Comparison of ENCODE assay signal across 1 cellular context in genomic region chr10:114388275-114388674, GRCh38.
A peak's percentile ranks its signal among the peaks of the same experiment; 100 is the strongest.
TF ChIP-seq lines count a peak whose summit lies in the region.

No MANE protein-coding gene starts in this region.

TF ChIP-seq in GM12878, 131 proteins besides CTCF, POLR2A, EP300 and RAD21 (continued from another document):
- TF ChIP-seq MEF2A (IDR thresholded peaks at IDR 0.05; ENCODE audit: insufficient read depth, low read depth, low read length) (peak; percentile 93), IKZF1 (conservative IDR thresholded peaks at IDR 0.05) (peak; percentile 82), GATAD2B (conservative IDR thresholded peaks at IDR 0.05; ENCODE audit: low read depth) (no peak), SPI1 (IDR thresholded peaks at IDR 0.05; ENCODE audit: borderline replicate concordance, insufficient read depth, low read depth, low read length) (peak; percentile 42; the same call in 1 of the 2 replicates), YBX1 (IDR thresholded peaks at IDR 0.05) (no peak), SMC3 (IDR thresholded peaks at IDR 0.05; ENCODE audit: borderline replicate concordance, low read length) (no peak), ATF7 (IDR thresholded peaks at IDR 0.05; ENCODE audit: low read depth) (0 out of 2 replicates have a peak, but pooled peaks have one; percentile 23), RB1 (IDR thresholded peaks at IDR 0.05; ENCODE audit: borderline replicate concordance) (no peak), SKIL (IDR thresholded peaks at IDR 0.05; ENCODE audit: low read depth, poor library complexity, severe bottlenecking) (peak; percentile 32), EZH2 (IDR thresholded peaks at IDR 0.05; ENCODE audit: borderline replicate concordance, control insufficient read depth, low read depth, low read length) (no peak), RELB (IDR thresholded peaks at IDR 0.05; ENCODE audit: low read depth) (peak; percentile 55; the same call in 1 of the 2 replicates), CBX5 (IDR thresholded peaks at IDR 0.05; ENCODE audit: low read depth) (peak; percentile 100), CREB1 (IDR thresholded peaks at IDR 0.05; ENCODE audit: low read depth) (no peak), ATF3 (IDR thresholded peaks at IDR 0.05; ENCODE audit: borderline replicate concordance, extremely low read depth, low read depth, low read length) (no peak), NR2F1 (conservative IDR thresholded peaks at IDR 0.05) (peak; percentile 76), ZBTB11 (CRISPR knock-in tag; IDR thresholded peaks at IDR 0.05) (no peak), IRF3 (IDR thresholded peaks at IDR 0.05) (no peak), HDGF (IDR thresholded peaks at IDR 0.05) (no peak), CHD2 (IDR thresholded peaks at IDR 0.05; ENCODE audit: borderline replicate concordance, low read depth, low read length) (peak; percentile 33; the same call in 1 of the 2 replicates), MAX (IDR thresholded peaks at IDR 0.05; ENCODE audit: low read depth, low read length) (no peak), ZNF217 (IDR thresholded peaks at IDR 0.05) (no peak), SUPT20H (IDR thresholded peaks at IDR 0.05; ENCODE audit: borderline replicate concordance, control insufficient read depth, low read depth, low read length) (no peak), CHD4 (IDR thresholded peaks at IDR 0.05) (no peak), RUNX3 (IDR thresholded peaks at IDR 0.05; ENCODE audit: low read length) (peak; percentile 98), FOXM1 (IDR thresholded peaks at IDR 0.05; ENCODE audit: low read depth, low read length) (peak; percentile 82), ZNF24 (IDR thresholded peaks at IDR 0.05) (no peak), MEF2B (IDR thresholded peaks at IDR 0.05; ENCODE audit: partially characterized antibody, poor library complexity, severe bottlenecking) (peak; percentile 89), TBL1XR1 (IDR thresholded peaks at IDR 0.05; ENCODE audit: low read depth, low read length) (no peak), ZBTB33 (IDR thresholded peaks at IDR 0.05) (no peak), NRF1 (conservative IDR thresholded peaks at IDR 0.05; ENCODE audit: low read depth, low read length) (no peak)
